19 cellular contexts compared by ENCODE assay signal in the genomic region with DNA sequence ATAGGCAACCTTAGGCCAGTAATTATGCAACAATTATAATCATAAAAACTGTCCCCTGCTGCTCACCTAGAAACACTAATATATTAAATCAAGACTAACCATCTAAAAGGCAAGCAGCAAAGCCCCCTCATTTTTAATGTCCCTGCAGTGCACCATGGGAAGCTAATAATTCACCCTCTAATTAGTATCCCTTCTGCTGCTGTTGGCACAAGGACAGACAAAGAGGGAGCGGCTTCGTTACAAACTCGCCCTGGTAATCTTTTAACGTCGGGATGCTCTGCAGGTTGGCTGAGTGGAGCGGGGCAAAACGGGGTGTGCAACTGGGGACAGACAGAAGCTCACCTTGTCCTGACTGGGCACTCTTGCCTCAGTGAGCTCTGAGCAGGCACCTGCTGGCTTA.
"Had no signal": no experiment of that assay in that cellular context is flagged by ENCODE, and none has a peak within 500 bp of the region (broad histone marks: within the 10 kb centered on the region; RNA-seq: fewer than 3 reads in every experiment).

No MANE protein-coding gene starts in this region.

- H3K4me3 ChIP-seq: left ventricle myocardium inferior, pancreas, psoas muscle, thoracic aorta had no signal

- H3K4me1 ChIP-seq: left ventricle myocardium inferior, pancreas, psoas muscle had no signal

- DNase-seq: activated CD4-positive, alpha-beta T cell treated with anti-CD3 and anti-CD28 coated beads, Interleukin-2, amount 10 ng/mL, durations not matched to agents 24 days and 14 days; activated CD8-positive, alpha-beta memory T cell treated with anti-CD3 and anti-CD28 coated beads, Interleukin-2, amount 10 ng/mL, durations not matched to agents 7 days and 5 days; activated CD8-positive, alpha-beta T cell treated with anti-CD3 and anti-CD28 coated beads for 36 hours; activated gamma-delta T cell treated with Interleukin-2 at 50 U/mL for 16 hours; activated T-cell treated with anti-CD3 and anti-CD28 coated beads for 4 hours; anterior cingulate cortex; dermis blood vessel endothelial cell; effector CD8-positive, alpha-beta T cell; glutamatergic neuron; hippocampal formation; left ventricle myocardium inferior; naive thymus-derived CD8-positive, alpha-beta T cell; pancreas; psoas muscle; right cardiac atrium; stimulated activated CD4-positive, alpha-beta T cell treated with anti-CD3 and anti-CD28 coated beads, Interleukin-4, amount 100 ng/mL, for 24 hours; stimulated activated naive CD4-positive, alpha-beta T cell treated with Interleukin-2 at 50 U/mL for 16 hours; T-helper 2 cell had no signal

- H3K9me3 ChIP-seq: left ventricle myocardium inferior, pancreas, psoas muscle, thoracic aorta had no signal

- H3K36me3 ChIP-seq: left ventricle myocardium inferior, pancreas, thoracic aorta had no signal

- H3K27me3 ChIP-seq: pancreas had no signal

- H3K27ac ChIP-seq: left ventricle myocardium inferior, pancreas, psoas muscle, thoracic aorta had no signal

- ATAC-seq: activated CD8-positive, alpha-beta memory T cell treated with anti-CD3 and anti-CD28 coated beads, Interleukin-2, amount 10 ng/mL, durations not matched to agents 7 days and 5 days; activated CD8-positive, alpha-beta T cell treated with anti-CD3 and anti-CD28 coated beads for 36 hours; naive thymus-derived CD8-positive, alpha-beta T cell; pancreas; psoas muscle; right cardiac atrium had no signal
